Comparison of ENCODE assay signal across 11 cellular contexts in genomic region chr2:3467654-3468053, GRCh38. TPM values are rescaled to one million over a fixed set of nuclear protein-coding genes. Genes with fewer than 3 reads are reported as not detected.
DNase-seq lines count a peak whose midpoint lies in the region; ATAC-seq and TF ChIP-seq lines count a peak whose summit lies in the region.
"Had no signal": no experiment of that assay in that cellular context is flagged by ENCODE, and none has a peak within 500 bp of the region (broad histone marks: within the 10 kb centered on the region; RNA-seq: fewer than 3 reads in every experiment).

No MANE protein-coding gene starts in this region.

- 91% methylated on average over 11 of the region's 15 CpGs for WGBS in esophagus muscularis mucosa
- 95 to 98% (median 96%) methylated on average over 15 of the region's 15 CpGs for WGBS in spleen, 5 donors

- no peak overlapping the region for H3K27ac ChIP-seq in GM23338 (ENCODE audit: low read depth)
- peak overlapping the region in 3 of 4 donors; percentile 84 to 88 (median 84) for H3K27ac ChIP-seq in esophagus muscularis mucosa (replicated peaks in 1 of 4)
- no peak overlapping the region for H3K27ac ChIP-seq in spleen
- H3K27ac ChIP-seq: BLaER1 had no signal

- no peak overlapping the region for H3K4me2 ChIP-seq in GM23338
- H3K4me2 ChIP-seq: BLaER1 had no signal

- H4K20me1 ChIP-seq in GM23338 (replicated peaks; ENCODE audit: insufficient read depth) = no peaks in the 10 kb centered on the region
- H4K20me1 ChIP-seq: BLaER1 had no signal

- 0 out of 2 replicates have a peak overlapping the region, but pooled peaks have one; percentile 51 for H3K27ac Mint-ChIP-seq in GM23338

- H3K9me2 ChIP-seq in GM23338 (ENCODE audit: insufficient read depth) = no peaks in the 10 kb centered on the region

- no peaks in the 10 kb centered on the region for H3F3A ChIP-seq in GM23338 (replicated peaks; ENCODE audit: low read depth)

- H3K27me3 ChIP-seq in BE2C = no peaks in the 10 kb centered on the region
- H3K27me3 ChIP-seq in GM23338 (ENCODE audit: insufficient read depth) = no peaks in the 10 kb centered on the region
- no peaks in the 10 kb centered on the region for H3K27me3 ChIP-seq in esophagus muscularis mucosa
- no peaks in the 10 kb centered on the region for H3K27me3 ChIP-seq in spleen (replicated peaks in 1 of 7)
- H3K27me3 ChIP-seq: BLaER1 had no signal

- H3K36me3 ChIP-seq in BE2C (peaks cover 21% of the 10 kb centered on the region), GM23338 (ENCODE audit: insufficient read depth) (no peaks in the 10 kb centered on the region), esophagus muscularis mucosa (peaks cover 21 to 75% (median 62%) of the 10 kb centered on the region in 4 donors), spleen (peaks cover 0 to 100% (median 83%) of the 10 kb centered on the region in 6 donors)

- no peaks in the 10 kb centered on the region for H3K9me3 Mint-ChIP-seq in GM23338

- no peak for TF ChIP-seq POLR2A in esophagus muscularis mucosa (IDR thresholded peaks at IDR 0.05; ENCODE audit: low read depth)
- no peak for TF ChIP-seq POLR2A in spleen (IDR thresholded peaks at IDR 0.05)

- H3K4me3 Mint-ChIP-seq in GM23338 = no peak overlapping the region

- no peaks in the 10 kb centered on the region for H3K79me2 ChIP-seq in GM23338 (replicated peaks; ENCODE audit: insufficient read depth)

- peaks cover 34% of the 10 kb centered on the region for H3K36me3 Mint-ChIP-seq in GM23338 (ENCODE audit: low read depth)

- H3K27me3 Mint-ChIP-seq in GM23338 (ENCODE audit: insufficient read depth, low read depth, poor library complexity) = peaks cover 9% of the 10 kb centered on the region

- H3K4me1 ChIP-seq in BE2C (no peaks in the 10 kb centered on the region), GM23338 (ENCODE audit: insufficient read depth) (no peaks in the 10 kb centered on the region), esophagus muscularis mucosa (peaks cover 32 to 47% (median 39%) of the 10 kb centered on the region in 4 donors), spleen (peaks cover 0 to 3% (median 1%) of the 10 kb centered on the region in 6 donors)

- no peak overlapping the region for H2AFZ ChIP-seq in GM23338

- no peak for TF ChIP-seq CTCF in BE2C (IDR thresholded peaks at IDR 0.05; ENCODE audit: low read depth, low read length)
- no peak for TF ChIP-seq CTCF in GM23338 (conservative IDR thresholded peaks at IDR 0.05; ENCODE audit: low read depth in 2 of 2)
- TF ChIP-seq CTCF in esophagus muscularis mucosa (IDR thresholded peaks at IDR 0.05) = no peak
- no peak for TF ChIP-seq CTCF in spleen (IDR thresholded peaks at IDR 0.05 in 8 of 11, conservative IDR thresholded peaks at IDR 0.05 in 3 of 11)

- H3K4me1 Mint-ChIP-seq in GM23338 = peaks cover 30% of the 10 kb centered on the region

- intact Hi-C loops in esophagus muscularis mucosa (cut with DNase I) = loop anchor here (10.0 kb wide), 1 partner anchor 1613 kb away; no protein-coding TSS in a partner anchor
- intact Hi-C loops in spleen (cut with DNase I; ENCODE audit: low total_unique reads) = no loop called here
- intact Hi-C loops in sciatic nerve (cut with DNase I) = no loop called here

- H3K9me3 ChIP-seq in BE2C (no peaks in the 10 kb centered on the region), esophagus muscularis mucosa (no peaks in the 10 kb centered on the region), spleen (no peaks in the 10 kb centered on the region)
- H3K9me3 ChIP-seq: BLaER1 had no signal

- no peak for TF ChIP-seq EP300 in esophagus muscularis mucosa (IDR thresholded peaks at IDR 0.05)

- ATAC-seq in GM23338 = no peak
- ATAC-seq in sciatic nerve = no peak
- ATAC-seq in HG03520 (IDR thresholded peaks at IDR 0.05; ENCODE audit: unreplicated experiment) = no peak
- no peak for ATAC-seq in GM21528 (IDR thresholded peaks at IDR 0.05; ENCODE audit: low FRiP score, unreplicated experiment)

- DNase-seq in BE2C (peak; percentile 1), GM23338 (ENCODE audit: low spot score) (no peak), esophagus muscularis mucosa (ENCODE audit: extremely low spot score) (no peak), spleen (peak; percentile 53), sciatic nerve (ENCODE audit: low spot score) (no peak)
- DNase-seq: Kasumi-1, NCI-H2029, NCI-H2171 treated with DMSO at 0.1 percent for 48 hours had no signal

- no peak overlapping the region for H3K4me3 ChIP-seq in BE2C (ENCODE audit: low read depth, low read length)
- no peak overlapping the region for H3K4me3 ChIP-seq in GM23338
- H3K4me3 ChIP-seq in esophagus muscularis mucosa = no peak overlapping the region
- no peak overlapping the region for H3K4me3 ChIP-seq in spleen
- H3K4me3 ChIP-seq: BLaER1 had no signal

TF ChIP-seq in GM23338, 12 proteins besides CTCF, POLR2A, EP300 and RAD21 (continues in another document):
- TF ChIP-seq REST (IDR thresholded peaks at IDR 0.05; ENCODE audit: unreplicated experiment) = no peak
- no peak for TF ChIP-seq EZH2 (IDR thresholded peaks at IDR 0.05; ENCODE audit: low read depth, unreplicated experiment)
- no peak for TF ChIP-seq ETS1 (IDR thresholded peaks at IDR 0.05)
- no peak for TF ChIP-seq JUNB (IDR thresholded peaks at IDR 0.05; ENCODE audit: unreplicated experiment)
- TF ChIP-seq EZH2phosphoT487 (IDR thresholded peaks at IDR 0.05; ENCODE audit: unreplicated experiment) = no peak
- TF ChIP-seq ZNF114 (CRISPR knock-in tag; IDR thresholded peaks at IDR 0.05) = no peak

RNA-seq across cellular contexts. Expression of gene ADI1, which starts 51.7 kb away (rescaled TPM):
- 20.7 TPM for polyA plus RNA-seq in BE2C (2012; ENCODE audit: insufficient read depth, insufficient read length, low read depth)
- total RNA-seq in GM23338 (2014; rRNA removed; shearing (Covaris generic)) = 16.3 and 17.3 TPM in 2 replicates
- polyA plus RNA-seq in GM23338 (2016; fragmentation: Nextera tagmentation; extraction: Ambion mirVana) = 31.9 and 34.1 TPM in 2 replicates
- 100 to 1,000 TPM in 1 of 4 donors, 10 to 100 TPM in 3; 90.0 to 130 (median 96.9) TPM for total RNA-seq in esophagus muscularis mucosa
- total RNA-seq in spleen = 100 to 1,000 TPM in 1 of 7 donors, 10 to 100 TPM in 6; 36.5 to 106 (median 55.8) TPM
- polyA plus RNA-seq in spleen = 10 to 100 TPM; 31.8 to 56.0 (median 48.4) TPM
- 52.9 TPM for total RNA-seq in sciatic nerve

Comparison
In these comparisons a context has a peak if more than half of its experiments do, and no peak if none do; other contexts are left out.
1. DNase-seq: peak in BE2C (single experiment) and spleen (single experiment); none in GM23338 (single experiment), esophagus muscularis mucosa (single experiment) and sciatic nerve (single experiment).
2. H3K27ac ChIP-seq: peak in esophagus muscularis mucosa (3 of 4); none in GM23338 (single experiment) and spleen (0 of 8).